ENCODE assay signal across 1 cellular context in genomic region chr20:57092112-57092899, GRCh38.
TF ChIP-seq lines count a peak whose summit lies in the region.

No MANE protein-coding gene starts in this region.

TF ChIP-seq in HepG2, 621 proteins besides CTCF, POLR2A, EP300 and RAD21 (continued from another document and continues in another):
- TF ChIP-seq PITX1 (CRISPR knock-in tag; IDR thresholded peaks at IDR 0.05) (peak; percentile 74), KDM5B (CRISPR knock-in tag; IDR thresholded peaks at IDR 0.05; ENCODE audit: borderline replicate concordance) (peak; percentile 90), MTA1 (CRISPR knock-in tag; IDR thresholded peaks at IDR 0.05; ENCODE audit: borderline replicate concordance) (peak; percentile 59; the same call in 1 of the 2 replicates), IKZF5 (CRISPR knock-in tag; IDR thresholded peaks at IDR 0.05) (0 out of 2 replicates have a peak, but pooled peaks have one; percentile 52), NFE2L2 (IDR thresholded peaks at IDR 0.05; ENCODE audit: low read length) (no peak), STAT5B (CRISPR knock-in tag; IDR thresholded peaks at IDR 0.05) (no peak), ZFX (CRISPR knock-in tag; IDR thresholded peaks at IDR 0.05; ENCODE audit: low read depth) (peak; percentile 71), ZNF556 (CRISPR knock-in tag; IDR thresholded peaks at IDR 0.05; ENCODE audit: borderline replicate concordance) (peak; percentile 39; the same call in 1 of the 2 replicates), ZBTB4 (CRISPR knock-in tag; IDR thresholded peaks at IDR 0.05; ENCODE audit: borderline replicate concordance) (no peak), SP2 (CRISPR knock-in tag; IDR thresholded peaks at IDR 0.05) (0 out of 2 replicates have a peak, but pooled peaks have one; percentile 37), ZNF616 (CRISPR knock-in tag; IDR thresholded peaks at IDR 0.05; ENCODE audit: low read depth) (peak; percentile 33; the same call in 1 of the 2 replicates), ZNF709 (CRISPR knock-in tag; IDR thresholded peaks at IDR 0.05) (0 out of 2 replicates have a peak, but pooled peaks have one; percentile 41), MAZ (IDR thresholded peaks at IDR 0.05; ENCODE audit: borderline replicate concordance, low read depth, low read length) (no peak), MAZ (CRISPR knock-in tag; IDR thresholded peaks at IDR 0.05; ENCODE audit: low read depth) (peak; percentile 52; the same call in 1 of the 2 replicates), FOXO1 (CRISPR knock-in tag; IDR thresholded peaks at IDR 0.05) (no peak), CBX5 (CRISPR knock-in tag; IDR thresholded peaks at IDR 0.05; ENCODE audit: borderline replicate concordance) (peak; percentile 79; the same call in 1 of the 2 replicates), PLSCR1 (CRISPR knock-in tag; IDR thresholded peaks at IDR 0.05; ENCODE audit: borderline replicate concordance) (no peak), CBX1 (IDR thresholded peaks at IDR 0.05; ENCODE audit: low read depth) (peak; percentile 62), NR2F1 (CRISPR knock-in tag; IDR thresholded peaks at IDR 0.05) (no peak), ZNF788 (CRISPR knock-in tag; IDR thresholded peaks at IDR 0.05; ENCODE audit: borderline replicate concordance) (peak; percentile 58), SALL1 (CRISPR knock-in tag; IDR thresholded peaks at IDR 0.05) (peak; percentile 66), DNMT1 (CRISPR knock-in tag; IDR thresholded peaks at IDR 0.05) (0 out of 2 replicates have a peak, but pooled peaks have one; percentile 74), TGIF2 (CRISPR knock-in tag; IDR thresholded peaks at IDR 0.05) (peak; percentile 47; the same call in 1 of the 2 replicates), KLF9 (CRISPR knock-in tag; IDR thresholded peaks at IDR 0.05; ENCODE audit: low read depth) (no peak), MXD4 (CRISPR knock-in tag; IDR thresholded peaks at IDR 0.05) (0 out of 2 replicates have a peak, but pooled peaks have one; percentile 58), HOXA3 (CRISPR knock-in tag; IDR thresholded peaks at IDR 0.05) (0 out of 2 replicates have a peak, but pooled peaks have one; percentile 48), KAT8 (CRISPR knock-in tag; IDR thresholded peaks at IDR 0.05) (0 out of 2 replicates have a peak, but pooled peaks have one; percentile 33), RXRA (CRISPR knock-in tag; IDR thresholded peaks at IDR 0.05) (peak; percentile 54), GATAD2A (CRISPR knock-in tag; IDR thresholded peaks at IDR 0.05) (peak; percentile 45; the same call in 1 of the 2 replicates), ASH2L (IDR thresholded peaks at IDR 0.05; ENCODE audit: insufficient read length, low read depth, low read length) (peak; percentile 22), YEATS4 (CRISPR knock-in tag; IDR thresholded peaks at IDR 0.05; ENCODE audit: borderline replicate concordance) (no peak), CEBPB (IDR thresholded peaks at IDR 0.05; ENCODE audit: borderline replicate concordance, low read depth, low read length) (no peak)
- TF ChIP-seq, protein P1, sequence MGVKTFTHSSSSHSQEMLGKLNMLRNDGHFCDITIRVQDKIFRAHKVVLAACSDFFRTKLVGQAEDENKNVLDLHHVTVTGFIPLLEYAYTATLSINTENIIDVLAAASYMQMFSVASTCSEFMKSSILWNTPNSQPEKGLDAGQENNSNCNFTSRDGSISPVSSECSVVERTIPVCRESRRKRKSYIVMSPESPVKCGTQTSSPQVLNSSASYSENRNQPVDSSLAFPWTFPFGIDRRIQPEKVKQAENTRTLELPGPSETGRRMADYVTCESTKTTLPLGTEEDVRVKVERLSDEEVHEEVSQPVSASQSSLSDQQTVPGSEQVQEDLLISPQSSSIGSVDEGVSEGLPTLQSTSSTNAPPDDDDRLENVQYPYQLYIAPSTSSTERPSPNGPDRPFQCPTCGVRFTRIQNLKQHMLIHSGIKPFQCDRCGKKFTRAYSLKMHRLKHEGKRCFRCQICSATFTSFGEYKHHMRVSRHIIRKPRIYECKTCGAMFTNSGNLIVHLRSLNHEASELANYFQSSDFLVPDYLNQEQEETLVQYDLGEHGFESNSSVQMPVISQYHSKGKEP (CRISPR knock-in tag; IDR thresholded peaks at IDR 0.05), result peak; percentile 77; the same call in 1 of the 2 replicates
- TF ChIP-seq, protein P2, sequence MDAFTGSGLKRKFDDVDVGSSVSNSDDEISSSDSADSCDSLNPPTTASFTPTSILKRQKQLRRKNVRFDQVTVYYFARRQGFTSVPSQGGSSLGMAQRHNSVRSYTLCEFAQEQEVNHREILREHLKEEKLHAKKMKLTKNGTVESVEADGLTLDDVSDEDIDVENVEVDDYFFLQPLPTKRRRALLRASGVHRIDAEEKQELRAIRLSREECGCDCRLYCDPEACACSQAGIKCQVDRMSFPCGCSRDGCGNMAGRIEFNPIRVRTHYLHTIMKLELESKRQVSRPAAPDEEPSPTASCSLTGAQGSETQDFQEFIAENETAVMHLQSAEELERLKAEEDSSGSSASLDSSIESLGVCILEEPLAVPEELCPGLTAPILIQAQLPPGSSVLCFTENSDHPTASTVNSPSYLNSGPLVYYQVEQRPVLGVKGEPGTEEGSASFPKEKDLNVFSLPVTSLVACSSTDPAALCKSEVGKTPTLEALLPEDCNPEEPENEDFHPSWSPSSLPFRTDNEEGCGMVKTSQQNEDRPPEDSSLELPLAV (CRISPR knock-in tag; conservative IDR thresholded peaks at IDR 0.05; ENCODE audit: low read depth), result no peak
- TF ChIP-seq, protein P3, sequence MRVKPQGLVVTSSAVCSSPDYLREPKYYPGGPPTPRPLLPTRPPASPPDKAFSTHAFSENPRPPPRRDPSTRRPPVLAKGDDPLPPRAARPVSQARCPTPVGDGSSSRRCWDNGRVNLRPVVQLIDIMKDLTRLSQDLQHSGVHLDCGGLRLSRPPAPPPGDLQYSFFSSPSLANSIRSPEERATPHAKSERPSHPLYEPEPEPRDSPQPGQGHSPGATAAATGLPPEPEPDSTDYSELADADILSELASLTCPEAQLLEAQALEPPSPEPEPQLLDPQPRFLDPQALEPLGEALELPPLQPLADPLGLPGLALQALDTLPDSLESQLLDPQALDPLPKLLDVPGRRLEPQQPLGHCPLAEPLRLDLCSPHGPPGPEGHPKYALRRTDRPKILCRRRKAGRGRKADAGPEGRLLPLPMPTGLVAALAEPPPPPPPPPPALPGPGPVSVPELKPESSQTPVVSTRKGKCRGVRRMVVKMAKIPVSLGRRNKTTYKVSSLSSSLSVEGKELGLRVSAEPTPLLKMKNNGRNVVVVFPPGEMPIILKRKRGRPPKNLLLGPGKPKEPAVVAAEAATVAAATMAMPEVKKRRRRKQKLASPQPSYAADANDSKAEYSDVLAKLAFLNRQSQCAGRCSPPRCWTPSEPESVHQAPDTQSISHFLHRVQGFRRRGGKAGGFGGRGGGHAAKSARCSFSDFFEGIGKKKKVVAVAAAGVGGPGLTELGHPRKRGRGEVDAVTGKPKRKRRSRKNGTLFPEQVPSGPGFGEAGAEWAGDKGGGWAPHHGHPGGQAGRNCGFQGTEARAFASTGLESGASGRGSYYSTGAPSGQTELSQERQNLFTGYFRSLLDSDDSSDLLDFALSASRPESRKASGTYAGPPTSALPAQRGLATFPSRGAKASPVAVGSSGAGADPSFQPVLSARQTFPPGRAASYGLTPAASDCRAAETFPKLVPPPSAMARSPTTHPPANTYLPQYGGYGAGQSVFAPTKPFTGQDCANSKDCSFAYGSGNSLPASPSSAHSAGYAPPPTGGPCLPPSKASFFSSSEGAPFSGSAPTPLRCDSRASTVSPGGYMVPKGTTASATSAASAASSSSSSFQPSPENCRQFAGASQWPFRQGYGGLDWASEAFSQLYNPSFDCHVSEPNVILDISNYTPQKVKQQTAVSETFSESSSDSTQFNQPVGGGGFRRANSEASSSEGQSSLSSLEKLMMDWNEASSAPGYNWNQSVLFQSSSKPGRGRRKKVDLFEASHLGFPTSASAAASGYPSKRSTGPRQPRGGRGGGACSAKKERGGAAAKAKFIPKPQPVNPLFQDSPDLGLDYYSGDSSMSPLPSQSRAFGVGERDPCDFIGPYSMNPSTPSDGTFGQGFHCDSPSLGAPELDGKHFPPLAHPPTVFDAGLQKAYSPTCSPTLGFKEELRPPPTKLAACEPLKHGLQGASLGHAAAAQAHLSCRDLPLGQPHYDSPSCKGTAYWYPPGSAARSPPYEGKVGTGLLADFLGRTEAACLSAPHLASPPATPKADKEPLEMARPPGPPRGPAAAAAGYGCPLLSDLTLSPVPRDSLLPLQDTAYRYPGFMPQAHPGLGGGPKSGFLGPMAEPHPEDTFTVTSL (CRISPR knock-in tag; IDR thresholded peaks at IDR 0.05; ENCODE audit: borderline replicate concordance), result peak; percentile 20; the same call in 1 of the 2 replicates
- TF ChIP-seq, protein P4, sequence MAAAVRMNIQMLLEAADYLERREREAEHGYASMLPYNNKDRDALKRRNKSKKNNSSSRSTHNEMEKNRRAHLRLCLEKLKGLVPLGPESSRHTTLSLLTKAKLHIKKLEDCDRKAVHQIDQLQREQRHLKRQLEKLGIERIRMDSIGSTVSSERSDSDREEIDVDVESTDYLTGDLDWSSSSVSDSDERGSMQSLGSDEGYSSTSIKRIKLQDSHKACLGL (CRISPR knock-in tag; IDR thresholded peaks at IDR 0.05), result peak; percentile 64; the same call in 1 of the 2 replicates
- TF ChIP-seq, protein P5, sequence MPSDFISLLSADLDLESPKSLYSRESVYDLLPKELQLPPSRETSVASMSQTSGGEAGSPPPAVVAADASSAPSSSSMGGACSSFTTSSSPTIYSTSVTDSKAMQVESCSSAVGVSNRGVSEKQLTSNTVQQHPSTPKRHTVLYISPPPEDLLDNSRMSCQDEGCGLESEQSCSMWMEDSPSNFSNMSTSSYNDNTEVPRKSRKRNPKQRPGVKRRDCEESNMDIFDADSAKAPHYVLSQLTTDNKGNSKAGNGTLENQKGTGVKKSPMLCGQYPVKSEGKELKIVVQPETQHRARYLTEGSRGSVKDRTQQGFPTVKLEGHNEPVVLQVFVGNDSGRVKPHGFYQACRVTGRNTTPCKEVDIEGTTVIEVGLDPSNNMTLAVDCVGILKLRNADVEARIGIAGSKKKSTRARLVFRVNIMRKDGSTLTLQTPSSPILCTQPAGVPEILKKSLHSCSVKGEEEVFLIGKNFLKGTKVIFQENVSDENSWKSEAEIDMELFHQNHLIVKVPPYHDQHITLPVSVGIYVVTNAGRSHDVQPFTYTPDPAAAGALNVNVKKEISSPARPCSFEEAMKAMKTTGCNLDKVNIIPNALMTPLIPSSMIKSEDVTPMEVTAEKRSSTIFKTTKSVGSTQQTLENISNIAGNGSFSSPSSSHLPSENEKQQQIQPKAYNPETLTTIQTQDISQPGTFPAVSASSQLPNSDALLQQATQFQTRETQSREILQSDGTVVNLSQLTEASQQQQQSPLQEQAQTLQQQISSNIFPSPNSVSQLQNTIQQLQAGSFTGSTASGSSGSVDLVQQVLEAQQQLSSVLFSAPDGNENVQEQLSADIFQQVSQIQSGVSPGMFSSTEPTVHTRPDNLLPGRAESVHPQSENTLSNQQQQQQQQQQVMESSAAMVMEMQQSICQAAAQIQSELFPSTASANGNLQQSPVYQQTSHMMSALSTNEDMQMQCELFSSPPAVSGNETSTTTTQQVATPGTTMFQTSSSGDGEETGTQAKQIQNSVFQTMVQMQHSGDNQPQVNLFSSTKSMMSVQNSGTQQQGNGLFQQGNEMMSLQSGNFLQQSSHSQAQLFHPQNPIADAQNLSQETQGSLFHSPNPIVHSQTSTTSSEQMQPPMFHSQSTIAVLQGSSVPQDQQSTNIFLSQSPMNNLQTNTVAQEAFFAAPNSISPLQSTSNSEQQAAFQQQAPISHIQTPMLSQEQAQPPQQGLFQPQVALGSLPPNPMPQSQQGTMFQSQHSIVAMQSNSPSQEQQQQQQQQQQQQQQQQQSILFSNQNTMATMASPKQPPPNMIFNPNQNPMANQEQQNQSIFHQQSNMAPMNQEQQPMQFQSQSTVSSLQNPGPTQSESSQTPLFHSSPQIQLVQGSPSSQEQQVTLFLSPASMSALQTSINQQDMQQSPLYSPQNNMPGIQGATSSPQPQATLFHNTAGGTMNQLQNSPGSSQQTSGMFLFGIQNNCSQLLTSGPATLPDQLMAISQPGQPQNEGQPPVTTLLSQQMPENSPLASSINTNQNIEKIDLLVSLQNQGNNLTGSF (CRISPR knock-in tag; IDR thresholded peaks at IDR 0.05), result 0 out of 2 replicates have a peak, but pooled peaks have one; percentile 12
